ENCODE assay signal across 2 cellular contexts in the genomic region with DNA sequence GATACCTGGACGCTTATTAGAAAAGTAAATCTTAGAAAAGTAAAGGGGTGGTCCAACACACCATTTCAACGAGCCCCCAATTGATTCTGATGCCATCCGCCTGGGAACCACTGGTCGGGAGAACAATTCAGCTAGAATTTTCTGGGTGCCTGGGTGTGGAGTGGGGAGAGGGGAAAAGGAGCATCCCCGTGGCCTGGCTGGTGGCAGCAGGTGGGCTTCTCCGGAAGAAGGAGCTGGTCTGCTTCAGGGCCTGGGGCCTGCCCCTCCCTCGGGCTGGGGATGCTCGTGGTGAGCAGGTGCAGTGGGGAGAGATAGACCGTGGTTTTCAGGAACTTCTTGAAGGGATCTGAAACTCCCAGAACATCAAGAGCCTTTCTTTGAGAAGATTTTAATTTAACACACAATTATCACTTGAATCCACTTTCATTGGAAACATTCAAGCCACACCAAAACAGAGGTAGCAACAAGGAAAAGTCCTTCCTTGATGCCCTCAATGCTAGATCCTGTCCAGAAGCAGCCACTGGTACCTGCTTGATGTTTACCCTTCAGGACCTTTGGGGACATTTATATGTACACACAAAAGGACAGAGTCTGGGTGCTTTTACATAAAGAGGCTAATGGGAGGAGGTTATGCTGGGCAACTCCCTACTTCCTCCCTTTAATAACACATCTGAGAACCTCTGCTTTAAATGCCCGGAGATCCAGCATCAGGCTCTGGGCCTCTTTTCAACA.
TF ChIP-seq lines count a peak whose summit lies in the region.

No MANE protein-coding gene starts in this region.

TF ChIP-seq in liver, 16 proteins besides CTCF, POLR2A, EP300 and RAD21 (continued from another document):
- TF ChIP-seq FOXA2 (IDR thresholded peaks at IDR 0.05): no peak

TF ChIP-seq in HepG2, 621 proteins besides CTCF, POLR2A, EP300 and RAD21 (continued from another document):
- TF ChIP-seq, protein P1, sequence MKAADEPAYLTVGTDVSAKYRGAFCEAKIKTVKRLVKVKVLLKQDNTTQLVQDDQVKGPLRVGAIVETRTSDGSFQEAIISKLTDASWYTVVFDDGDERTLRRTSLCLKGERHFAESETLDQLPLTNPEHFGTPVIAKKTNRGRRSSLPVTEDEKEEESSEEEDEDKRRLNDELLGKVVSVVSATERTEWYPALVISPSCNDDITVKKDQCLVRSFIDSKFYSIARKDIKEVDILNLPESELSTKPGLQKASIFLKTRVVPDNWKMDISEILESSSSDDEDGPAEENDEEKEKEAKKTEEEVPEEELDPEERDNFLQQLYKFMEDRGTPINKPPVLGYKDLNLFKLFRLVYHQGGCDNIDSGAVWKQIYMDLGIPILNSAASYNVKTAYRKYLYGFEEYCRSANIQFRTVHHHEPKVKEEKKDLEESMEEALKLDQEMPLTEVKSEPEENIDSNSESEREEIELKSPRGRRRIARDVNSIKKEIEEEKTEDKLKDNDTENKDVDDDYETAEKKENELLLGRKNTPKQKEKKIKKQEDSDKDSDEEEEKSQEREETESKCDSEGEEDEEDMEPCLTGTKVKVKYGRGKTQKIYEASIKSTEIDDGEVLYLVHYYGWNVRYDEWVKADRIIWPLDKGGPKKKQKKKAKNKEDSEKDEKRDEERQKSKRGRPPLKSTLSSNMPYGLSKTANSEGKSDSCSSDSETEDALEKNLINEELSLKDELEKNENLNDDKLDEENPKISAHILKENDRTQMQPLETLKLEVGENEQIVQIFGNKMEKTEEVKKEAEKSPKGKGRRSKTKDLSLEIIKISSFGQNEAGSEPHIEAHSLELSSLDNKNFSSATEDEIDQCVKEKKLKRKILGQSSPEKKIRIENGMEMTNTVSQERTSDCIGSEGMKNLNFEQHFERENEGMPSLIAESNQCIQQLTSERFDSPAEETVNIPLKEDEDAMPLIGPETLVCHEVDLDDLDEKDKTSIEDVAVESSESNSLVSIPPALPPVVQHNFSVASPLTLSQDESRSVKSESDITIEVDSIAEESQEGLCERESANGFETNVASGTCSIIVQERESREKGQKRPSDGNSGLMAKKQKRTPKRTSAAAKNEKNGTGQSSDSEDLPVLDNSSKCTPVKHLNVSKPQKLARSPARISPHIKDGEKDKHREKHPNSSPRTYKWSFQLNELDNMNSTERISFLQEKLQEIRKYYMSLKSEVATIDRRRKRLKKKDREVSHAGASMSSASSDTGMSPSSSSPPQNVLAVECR (CRISPR knock-in tag; IDR thresholded peaks at IDR 0.05; ENCODE audit: borderline replicate concordance): no peak
